13 cellular contexts compared by ENCODE assay signal in genomic region chr22:38299001-38299651, GRCh38. TPM values are rescaled to one million over a fixed set of nuclear protein-coding genes. Genes with fewer than 3 reads are reported as not detected.
A peak's percentile ranks its signal among the peaks of the same experiment; 100 is the strongest.
DNase-seq lines count a peak whose midpoint lies in the region; ATAC-seq and TF ChIP-seq lines count a peak whose summit lies in the region.
"Had no signal": no experiment of that assay in that cellular context is flagged by ENCODE, and none has a peak within 500 bp of the region (broad histone marks: within the 10 kb centered on the region; RNA-seq: fewer than 3 reads in every experiment).

No MANE protein-coding gene starts in this region.

- H3K56ac ChIP-seq in IMR-90 (ENCODE audit: extremely low read depth, insufficient read depth, low read length), result no peak overlapping the region

- H2BK15ac ChIP-seq in IMR-90 (ENCODE audit: low read depth, low read length), result no peak overlapping the region

- BruUV-seq in IMR-90 (replicated peaks; lab: Mats Ljungman, UMichigan), result no TSS peak

- H4K5ac ChIP-seq in IMR-90 (ENCODE audit: low read depth, low read length), result no peak overlapping the region

- H2AFZ ChIP-seq in IMR-90 (replicated peaks; ENCODE audit: low read length, poor library complexity), result no peak overlapping the region
- no peak overlapping the region for H2AFZ ChIP-seq in hepatocyte

- no peak overlapping the region for H2BK20ac ChIP-seq in IMR-90 (ENCODE audit: low read depth, low read length)

- H3K9me1 ChIP-seq in IMR-90 (ENCODE audit: insufficient read depth, low read length), result peaks cover 8% of the 10 kb centered on the region

- no peaks in the 10 kb centered on the region for H3K27me3 ChIP-seq in IMR-90 (ENCODE audit: control insufficient read depth, insufficient read depth, low read length)
- H3K27me3 ChIP-seq in brain microvascular endothelial cell (replicated peaks), result no peaks in the 10 kb centered on the region
- H3K27me3 ChIP-seq in hepatocyte, result no peaks in the 10 kb centered on the region
- H3K27me3 ChIP-seq in thyroid gland, result no peaks in the 10 kb centered on the region
- H3K27me3 ChIP-seq in tibial artery, result no peaks in the 10 kb centered on the region
- H3K27me3 ChIP-seq: gastroesophageal sphincter had no signal

- dilution Hi-C loops in IMR-90 (cut with HindIII; ENCODE audit: low sequenced_read_pairs, unreplicated experiment), result no loop called here

- H4K91ac ChIP-seq in IMR-90 (ENCODE audit: insufficient read depth, low read depth, low read length), result no peak overlapping the region

- TF ChIP-seq RAD21 in IMR-90 (IDR thresholded peaks at IDR 0.05; ENCODE audit: low read length), result no peak

- no peak overlapping the region for H2AK9ac ChIP-seq in IMR-90 (replicated peaks; ENCODE audit: low read depth, low read length, poor library complexity)

- no peaks in the 10 kb centered on the region for H3K9me2 ChIP-seq in hepatocyte (replicated peaks; ENCODE audit: insufficient read depth)

- H2BK120ac ChIP-seq in IMR-90 (ENCODE audit: low read depth, low read length), result no peak overlapping the region

- H4K20me1 ChIP-seq in IMR-90 (ENCODE audit: insufficient read depth, low read length) (peaks cover 100% of the 10 kb centered on the region), hepatocyte (ENCODE audit: insufficient read depth, poor library complexity, severe bottlenecking) (peaks cover 21% of the 10 kb centered on the region)

- in situ Hi-C loops in IMR-90 (cut with MboI; ENCODE audit: low sequenced_read_pairs), result no loop called here
- in situ Hi-C loops in brain microvascular endothelial cell (cut with HindIII; ENCODE audit: low pct_ligation_motif_present, low sequenced_read_pairs), result no loop called here

- H3K4ac ChIP-seq in IMR-90 (ENCODE audit: low read depth, low read length), result no peak overlapping the region

- H3K4me1 ChIP-seq in IMR-90 (ENCODE audit: control insufficient read depth, insufficient read depth, low read length), result peaks cover 8% of the 10 kb centered on the region
- H3K4me1 ChIP-seq in hepatocyte (ENCODE audit: insufficient read depth), result no peaks in the 10 kb centered on the region
- peaks cover 21 to 30% of the 10 kb centered on the region in 2 donors for H3K4me1 ChIP-seq in thyroid gland
- peaks cover 0 to 48% (median 13%) of the 10 kb centered on the region in 4 donors for H3K4me1 ChIP-seq in tibial artery

- POLR2A ChIA-PET in IMR-90 (lab: Charles Lee; ENCODE audit: unreplicated experiment), result no interaction called here

- no peak overlapping the region for H4K8ac ChIP-seq in IMR-90 (ENCODE audit: low read depth in 2 of 2, low read length in 2 of 2)

- H2BK5ac ChIP-seq in IMR-90 (ENCODE audit: low read depth, low read length, poor library complexity, severe bottlenecking), result peak overlapping the region; percentile 25

- no peak overlapping the region for H3K14ac ChIP-seq in IMR-90 (replicated peaks; ENCODE audit: low read depth, low read length)

- H3K27ac ChIP-seq in IMR-90 (ENCODE audit: insufficient read depth, low read length), result no peak overlapping the region
- H3K27ac ChIP-seq in brain microvascular endothelial cell, result peak overlapping the region; percentile 94
- H3K27ac ChIP-seq in hepatocyte, result peak overlapping the region; percentile 73
- H3K27ac ChIP-seq in thyroid gland, result no peak overlapping the region
- H3K27ac ChIP-seq in tibial artery, result no peak overlapping the region
- H3K27ac ChIP-seq: gastroesophageal sphincter, thoracic aorta had no signal

- TF ChIP-seq POLR2A in IMR-90 (IDR thresholded peaks at IDR 0.05; ENCODE audit: low read depth, low read length), result no peak
- TF ChIP-seq POLR2A in thyroid gland (IDR thresholded peaks at IDR 0.05), result no peak

- no peak overlapping the region for H3K23ac ChIP-seq in IMR-90 (ENCODE audit: low read depth, low read length)

- no peak for TF ChIP-seq CTCF in IMR-90 (conservative IDR thresholded peaks at IDR 0.05; ENCODE audit: low read depth, low read length)
- TF ChIP-seq CTCF in brain microvascular endothelial cell (IDR thresholded peaks at IDR 0.05; ENCODE audit: low read depth, low read length, missing control alignments), result no peak
- TF ChIP-seq CTCF in hepatocyte (IDR thresholded peaks at IDR 0.05; ENCODE audit: poor library complexity), result no peak
- no peak for TF ChIP-seq CTCF in thyroid gland (IDR thresholded peaks at IDR 0.05)
- TF ChIP-seq CTCF in tibial artery (IDR thresholded peaks at IDR 0.05), result no peak

- H2AK5ac ChIP-seq in IMR-90 (ENCODE audit: low read depth, low read length), result no peak overlapping the region

- CTCF ChIA-PET in IMR-90 (lab: Yijun Ruan, JAX), result no interaction called here

- H3K4me3 ChIP-seq in IMR-90 (ENCODE audit: insufficient read depth, low read depth, low read length), result no peak overlapping the region
- no peak overlapping the region for H3K4me3 ChIP-seq in brain microvascular endothelial cell (ENCODE audit: low read depth, low read length)
- no peak overlapping the region for H3K4me3 ChIP-seq in hepatocyte
- no peak overlapping the region for H3K4me3 ChIP-seq in thyroid gland (replicated peaks in 1 of 3)
- H3K4me3 ChIP-seq in tibial artery, result no peak overlapping the region
- H3K4me3 ChIP-seq: gastroesophageal sphincter, thoracic aorta had no signal

- WGBS in IMR-90 (ENCODE audit: extremely low coverage in 2 of 2, insufficient read length in 1 of 2), 2 experiments, result 90% methylated on average over 2 of the region's 12 CpGs; no CpG with 5 or more reads in 1 of the 2 experiments
- 92% methylated on average over 12 of the region's 12 CpGs for WGBS in hepatocyte (ENCODE audit: low lambda C conversion rate, missing lambda C conversion rate)
- WGBS in thyroid gland, 2 donors, result 57 to 61% methylated on average over 10 to 12 of the region's 12 CpGs

- peaks cover 98% of the 10 kb centered on the region for H3K36me3 ChIP-seq in IMR-90 (ENCODE audit: control insufficient read depth, insufficient read depth, low read length)
- H3K36me3 ChIP-seq in brain microvascular endothelial cell (replicated peaks), result peaks cover 93% of the 10 kb centered on the region
- no peaks in the 10 kb centered on the region for H3K36me3 ChIP-seq in hepatocyte (replicated peaks; ENCODE audit: insufficient read depth, low read depth)
- peaks cover 78 to 80% of the 10 kb centered on the region in 2 donors for H3K36me3 ChIP-seq in thyroid gland
- peaks cover 85 to 95% (median 94%) of the 10 kb centered on the region in 3 donors for H3K36me3 ChIP-seq in tibial artery

- no peak for ATAC-seq in IMR-90 (ENCODE audit: low read depth)
- ATAC-seq in HG03095 (IDR thresholded peaks at IDR 0.05; ENCODE audit: unreplicated experiment), result no peak
- ATAC-seq: gastroesophageal sphincter had no signal

- intact Hi-C loops in IMR-90 (cut with micrococcal nuclease) (no loop called here), thyroid gland (cut with DNase I) (no loop called here), tibial artery (cut with DNase I; ENCODE audit: low total_unique reads) (no loop called here)

- H3K9me3 ChIP-seq in IMR-90 (ENCODE audit: control insufficient read depth, insufficient read depth, low read length), result no peaks in the 10 kb centered on the region
- no peaks in the 10 kb centered on the region for H3K9me3 ChIP-seq in hepatocyte (ENCODE audit: low read depth)
- no peaks in the 10 kb centered on the region for H3K9me3 ChIP-seq in thyroid gland
- no peaks in the 10 kb centered on the region for H3K9me3 ChIP-seq in tibial artery
- H3K9me3 ChIP-seq: gastroesophageal sphincter, thoracic aorta had no signal

- H3K9ac ChIP-seq in IMR-90 (ENCODE audit: low read depth, low read length), result no peak overlapping the region

- H3K79me2 ChIP-seq in hepatocyte, result peaks cover 49% of the 10 kb centered on the region

- H3K4me2 ChIP-seq in IMR-90 (ENCODE audit: low read depth, low read length) (no peak overlapping the region), hepatocyte (no peak overlapping the region)

- no peak overlapping the region for H3K18ac ChIP-seq in IMR-90 (ENCODE audit: low read depth, low read length)

- DNase-seq in IMR-90, result no peak
- DNase-seq in brain microvascular endothelial cell, result no peak
- DNase-seq in hepatocyte (ENCODE audit: low spot score), result no peak
- peak; percentile 81 to 82 for DNase-seq in thyroid gland
- no peak for DNase-seq in DMS153 treated with DMSO at 0.1 percent for 48 hours (lab: John Stamatoyannopoulos, UW; ENCODE audit: unreplicated experiment)
- DNase-seq in tibial artery, result no peak
- DNase-seq: cortex of kidney, NCI-H1417 treated with DMSO at 0.1 percent for 48 hours, NCI-H2171, NCI-H748 treated with DMSO at 0.1 percent for 48 hours had no signal

- peaks cover 30 to 98% of the 10 kb centered on the region in 2 experiments for H3K79me1 ChIP-seq in IMR-90 (ENCODE audit: low read depth in 1 of 2, low read length in 2 of 2)

TF ChIP-seq in IMR-90, 13 proteins besides CTCF, POLR2A, EP300 and RAD21:
- TF ChIP-seq, protein P1, sequence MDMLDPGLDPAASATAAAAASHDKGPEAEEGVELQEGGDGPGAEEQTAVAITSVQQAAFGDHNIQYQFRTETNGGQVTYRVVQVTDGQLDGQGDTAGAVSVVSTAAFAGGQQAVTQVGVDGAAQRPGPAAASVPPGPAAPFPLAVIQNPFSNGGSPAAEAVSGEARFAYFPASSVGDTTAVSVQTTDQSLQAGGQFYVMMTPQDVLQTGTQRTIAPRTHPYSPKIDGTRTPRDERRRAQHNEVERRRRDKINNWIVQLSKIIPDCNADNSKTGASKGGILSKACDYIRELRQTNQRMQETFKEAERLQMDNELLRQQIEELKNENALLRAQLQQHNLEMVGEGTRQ (IDR thresholded peaks at IDR 0.05; ENCODE audit: low read depth, low read length), result no peak
- TF ChIP-seq, protein P2, sequence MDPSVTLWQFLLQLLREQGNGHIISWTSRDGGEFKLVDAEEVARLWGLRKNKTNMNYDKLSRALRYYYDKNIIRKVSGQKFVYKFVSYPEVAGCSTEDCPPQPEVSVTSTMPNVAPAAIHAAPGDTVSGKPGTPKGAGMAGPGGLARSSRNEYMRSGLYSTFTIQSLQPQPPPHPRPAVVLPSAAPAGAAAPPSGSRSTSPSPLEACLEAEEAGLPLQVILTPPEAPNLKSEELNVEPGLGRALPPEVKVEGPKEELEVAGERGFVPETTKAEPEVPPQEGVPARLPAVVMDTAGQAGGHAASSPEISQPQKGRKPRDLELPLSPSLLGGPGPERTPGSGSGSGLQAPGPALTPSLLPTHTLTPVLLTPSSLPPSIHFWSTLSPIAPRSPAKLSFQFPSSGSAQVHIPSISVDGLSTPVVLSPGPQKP (IDR thresholded peaks at IDR 0.05; ENCODE audit: borderline replicate concordance, low read depth, low read length), result no peak

RNA-seq across cellular contexts. Expression of gene CSNK1E, which starts 18.1 kb away (rescaled TPM):
- total RNA-seq in IMR-90 (2012; rRNA removed) (114 and 116 TPM in 2 replicates), hepatocyte (85.8 and 89.5 TPM in 2 replicates), thyroid gland (10 to 100 TPM; 53.2 to 98.4 (median 69.5) TPM)
- polyA plus RNA-seq in IMR-90 (2012; rRNA removed) (270 and 276 TPM in 2 replicates), hepatocyte (123 and 152 TPM in 2 replicates)
- 125 and 248 TPM in 2 replicates for polyA plus RNA-seq in IMR-90 (2012; cell fraction: cytosol; rRNA removed)
- 504 and 679 TPM in 2 replicates for polyA plus RNA-seq in IMR-90 (2012; cell fraction: nucleus; rRNA removed; ENCODE audit: low replicate concordance)

RNA-seq across cellular contexts. Expression of gene TMEM184B, which starts 26.3 kb away (rescaled TPM):
- total RNA-seq in IMR-90 (2012; rRNA removed) (9.1 and 9.2 TPM in 2 replicates), hepatocyte (32.1 and 58.2 TPM in 2 replicates), thyroid gland (10 to 100 TPM; 42.9 to 92.2 (median 74.5) TPM)
- polyA plus RNA-seq in IMR-90 (2012; rRNA removed) (81.1 and 87.5 TPM in 2 replicates), hepatocyte (90.0 and 102 TPM in 2 replicates)
- polyA plus RNA-seq in IMR-90 (2012; cell fraction: cytosol; rRNA removed), result 40.0 and 98.4 TPM in 2 replicates
- polyA plus RNA-seq in IMR-90 (2012; cell fraction: nucleus; rRNA removed; ENCODE audit: low replicate concordance), result 132 and 272 TPM in 2 replicates

Comparison
In these comparisons a context has a peak if more than half of its experiments do, and no peak if none do; other contexts are left out.
1. DNase-seq: peak in thyroid gland (2 of 2); none in IMR-90 (single experiment), brain microvascular endothelial cell (single experiment), hepatocyte (single experiment), DMS153 treated with DMSO at 0.1 percent for 48 hours (single experiment) and tibial artery (0 of 2).
2. H3K27ac ChIP-seq: peak in brain microvascular endothelial cell (single experiment) and hepatocyte (single experiment); none in IMR-90 (single experiment), thyroid gland (0 of 3) and tibial artery (0 of 2).